Comparison of ENCODE assay signal across 25 cellular contexts in genomic region chr7:103772171-103772570, GRCh38.
DNase-seq lines count a peak whose midpoint lies in the region; ATAC-seq, FAIRE-seq and TF ChIP-seq lines count a peak whose summit lies in the region.
"Had no signal": no experiment of that assay in that cellular context is flagged by ENCODE, and none has a peak within 500 bp of the region (broad histone marks: within the 10 kb centered on the region; RNA-seq: fewer than 3 reads in every experiment).

No MANE protein-coding gene starts in this region.

- in situ Hi-C loops in HepG2 (cut with HindIII; ENCODE audit: extremely low pct_ligation_motif_present, low pct_unique_long_range_greater_than_20kb) (no loop called here), GM12878 (cut with MboI) (no loop called here)

- H3K4me2 ChIP-seq in HepG2 (ENCODE audit: low read depth, low read length) (no peak overlapping the region), GM12878 (ENCODE audit: control insufficient read depth, insufficient read depth) (no peak overlapping the region), mesendoderm (ENCODE audit: low read length) (no peak overlapping the region)
- H3K4me2 ChIP-seq: BLaER1 had no signal

- TF ChIP-seq EP300 in HepG2 (IDR thresholded peaks at IDR 0.05; ENCODE audit: low read depth in 2 of 2, low read length in 2 of 2) (no peak), HepG2 (CRISPR knock-in tag; IDR thresholded peaks at IDR 0.05; ENCODE audit: borderline replicate concordance) (no peak), GM12878 (IDR thresholded peaks at IDR 0.05; ENCODE audit: borderline replicate concordance in 1 of 2, control insufficient read depth in 1 of 2, low read depth in 2 of 2, low read length in 2 of 2) (no peak)

- TF ChIP-seq POLR2A in HepG2 (IDR thresholded peaks at IDR 0.05; ENCODE audit: insufficient read depth in 1 of 2, low read depth in 2 of 2, low read length in 2 of 2), result no peak
- TF ChIP-seq POLR2A in right lobe of liver (IDR thresholded peaks at IDR 0.05), result no peak
- no peak for TF ChIP-seq POLR2A in GM12878 (IDR thresholded peaks at IDR 0.05; ENCODE audit: low read depth, low read length)

- FAIRE-seq in HepG2 (lab: Jason Lieb, UNC) (no peak), GM12878 (lab: Jason Lieb, UNC) (no peak), kidney (lab: Jason Lieb, UNC) (no peak)
- FAIRE-seq: A204.1, D721Med, GM12892, GM19239, H1 had no signal

- H4K5ac ChIP-seq in mesendoderm (ENCODE audit: low read length), result no peak overlapping the region

- no peak overlapping the region for H3K4me3 ChIP-seq in HepG2 (replicated peaks in 1 of 3; ENCODE audit: insufficient read depth in 1 of 3, low read depth in 2 of 3, low read length in 3 of 3)
- no peak overlapping the region for H3K4me3 ChIP-seq in right lobe of liver
- H3K4me3 ChIP-seq in GM12878, result no peak overlapping the region
- H3K4me3 ChIP-seq in mesendoderm (ENCODE audit: low read length), result no peak overlapping the region
- no peak overlapping the region for H3K4me3 ChIP-seq in kidney (ENCODE audit: low read length in 2 of 2)
- H3K4me3 ChIP-seq: BLaER1, GM23248 had no signal

- H2BK15ac ChIP-seq in mesendoderm (replicated peaks; ENCODE audit: low read depth), result no peak overlapping the region

- no peaks in the 10 kb centered on the region for H3K79me1 ChIP-seq in mesendoderm (ENCODE audit: low read length)

- H3K79me2 ChIP-seq in HepG2 (ENCODE audit: insufficient read depth, low read length) (no peaks in the 10 kb centered on the region), GM12878 (ENCODE audit: control insufficient read depth, insufficient read depth, low read length) (no peaks in the 10 kb centered on the region), mesendoderm (ENCODE audit: control insufficient read depth, insufficient read depth, low read length) (no peaks in the 10 kb centered on the region)

- no peak overlapping the region for H2BK5ac ChIP-seq in mesendoderm (ENCODE audit: low read length)

- intact Hi-C loops in HepG2 (cut with micrococcal nuclease; ENCODE audit: unreplicated experiment) (no loop called here), right lobe of liver (cut with DNase I) (no loop called here), GM12878 (cut with micrococcal nuclease; ENCODE audit: unreplicated experiment) (no loop called here), kidney (cut with DNase I) (no loop called here)

- H3K4me1 ChIP-seq in HepG2 (ENCODE audit: insufficient read depth, low read length), result no peaks in the 10 kb centered on the region
- no peaks in the 10 kb centered on the region for H3K4me1 ChIP-seq in right lobe of liver
- no peaks in the 10 kb centered on the region for H3K4me1 ChIP-seq in GM12878 (ENCODE audit: control insufficient read depth, insufficient read depth, low read length)
- no peaks in the 10 kb centered on the region for H3K4me1 ChIP-seq in mesendoderm (ENCODE audit: control insufficient read depth, low read depth, low read length)
- H3K4me1 ChIP-seq in kidney (ENCODE audit: control insufficient read depth in 1 of 2, insufficient read depth in 1 of 2, low read depth in 1 of 2, low read length in 2 of 2), result no peaks in the 10 kb centered on the region
- H3K4me1 ChIP-seq: Caco-2 had no signal

- no peak overlapping the region for H3K56ac ChIP-seq in mesendoderm (ENCODE audit: low read length)

- SMC1A ChIA-PET in GM12878 (lab: Charles Lee; ENCODE audit: uncharacterized antibody, unreplicated experiment), result no interaction called here

- no TSS peak for BruUV-seq in HepG2 (replicated peaks; lab: Mats Ljungman, UMichigan)
- BruUV-seq in GM12878 (replicated peaks; lab: Mats Ljungman, UMichigan), result no TSS peak

- ATAC-seq in HepG2 (no peak), right lobe of liver (no peak), GM12878 (no peak), HG02678 (IDR thresholded peaks at IDR 0.05; ENCODE audit: unreplicated experiment) (no peak)
- ATAC-seq: CD8-positive, alpha-beta T cell had no signal

- H4K8ac ChIP-seq in mesendoderm (ENCODE audit: low read depth, low read length), result no peak overlapping the region

- H3K18ac ChIP-seq in mesendoderm (ENCODE audit: low read length), result peak overlapping the region; percentile 73

- RAD21 ChIA-PET in GM12878 (lab: Charles Lee; ENCODE audit: unreplicated experiment), result no interaction called here

- TF ChIP-seq RAD21 in HepG2 (CRISPR knock-in tag; IDR thresholded peaks at IDR 0.05) (no peak), GM12878 (IDR thresholded peaks at IDR 0.05; ENCODE audit: insufficient read depth, low read depth, low read length) (no peak)

- DNase-seq in HepG2 (ENCODE audit: low spot score), result no peak
- no peak for DNase-seq in right lobe of liver
- DNase-seq in GM12878 (ENCODE audit: low read depth, low spot score), result no peak
- DNase-seq in mesendoderm, result peak; percentile 27
- no peak for DNase-seq in T-helper 1 cell
- no peak for DNase-seq in kidney
- no peak for DNase-seq in activated T-cell treated with anti-CD3 and anti-CD28 coated beads for 4 hours
- DNase-seq: Caco-2; CD4-positive, CD25-positive, alpha-beta regulatory T cell; CD8-positive, alpha-beta T cell; DMS 273 treated with DMSO at 0.1 percent for 48 hours; DMS79; GF-D8; GM23248; H7; HCEC 1CT had no signal

- H2AK5ac ChIP-seq in mesendoderm (ENCODE audit: low read length), result no peak overlapping the region

- TF ChIP-seq CTCF in HepG2 (CRISPR knock-in tag; IDR thresholded peaks at IDR 0.05), result no peak
- no peak for TF ChIP-seq CTCF in right lobe of liver (IDR thresholded peaks at IDR 0.05)
- no peak for TF ChIP-seq CTCF in GM12878 (IDR thresholded peaks at IDR 0.05 in 2 of 3, conservative IDR thresholded peaks at IDR 0.05 in 1 of 3; ENCODE audit: control insufficient read depth in 2 of 3, extremely low read depth in 1 of 3, insufficient read depth in 1 of 3, low read depth in 3 of 3, low read length in 3 of 3)
- TF ChIP-seq CTCF in kidney (IDR thresholded peaks at IDR 0.05; ENCODE audit: borderline replicate concordance, extremely low read depth, insufficient read depth), result no peak

- no peak overlapping the region for H3K4ac ChIP-seq in mesendoderm (ENCODE audit: low read depth, low read length)

- H3K9me3 ChIP-seq in HepG2 (ENCODE audit: low read length) (no peaks in the 10 kb centered on the region), right lobe of liver (no peaks in the 10 kb centered on the region), GM12878 (replicated peaks; ENCODE audit: control insufficient read depth, insufficient read depth, low read length) (no peaks in the 10 kb centered on the region), kidney (ENCODE audit: control insufficient read depth in 1 of 2, low read length in 2 of 2) (no peaks in the 10 kb centered on the region)
- H3K9me3 ChIP-seq: BLaER1, Caco-2 had no signal

- CTCF ChIA-PET in HepG2 (lab: Yijun Ruan, JAX; ENCODE audit: low intra/inter-chr PET ratio, low total read pairs), result no interaction called here
- CTCF ChIA-PET in GM12878 (lab: Yijun Ruan, JAX), result no interaction called here

- H3K27me3 ChIP-seq in HepG2 (ENCODE audit: control insufficient read depth in 1 of 2, insufficient read depth in 2 of 2, low read length in 2 of 2) (no peaks in the 10 kb centered on the region), right lobe of liver (no peaks in the 10 kb centered on the region), GM12878 (replicated peaks in 1 of 2; ENCODE audit: control insufficient read depth in 2 of 2, insufficient read depth in 2 of 2, low read length in 1 of 2) (no peaks in the 10 kb centered on the region), mesendoderm (ENCODE audit: insufficient read depth, low read length, poor library complexity) (no peaks in the 10 kb centered on the region)
- H3K27me3 ChIP-seq: BLaER1 had no signal

- no peak overlapping the region for H3K27ac ChIP-seq in HepG2 (ENCODE audit: extremely low read length, insufficient read depth, low read length)
- no peak overlapping the region for H3K27ac ChIP-seq in right lobe of liver
- H3K27ac ChIP-seq in GM12878 (ENCODE audit: control insufficient read depth, insufficient read depth), result no peak overlapping the region
- no peak overlapping the region for H3K27ac ChIP-seq in mesendoderm (ENCODE audit: low read depth, low read length)
- no peak overlapping the region for H3K27ac ChIP-seq in kidney (ENCODE audit: low read depth in 2 of 2, low read length in 2 of 2)
- H3K27ac ChIP-seq: 22Rv1, BLaER1, C4-2B, GM23248 had no signal

- H2AFZ ChIP-seq in HepG2 (ENCODE audit: low read length) (no peak overlapping the region), GM12878 (ENCODE audit: control insufficient read depth, low read depth, low read length) (no peak overlapping the region)
- H2AFZ ChIP-seq: GM23248 had no signal

- no peak overlapping the region for H3K9ac ChIP-seq in HepG2 (ENCODE audit: insufficient read depth, low read depth, low read length)
- no peak overlapping the region for H3K9ac ChIP-seq in GM12878 (ENCODE audit: control insufficient read depth, insufficient read depth, low read length)
- H3K9ac ChIP-seq in mesendoderm (ENCODE audit: low read length), result no peak overlapping the region
- no peak overlapping the region for H3K9ac ChIP-seq in kidney (ENCODE audit: low read length in 2 of 2)
- H3K9ac ChIP-seq: BLaER1, GM23248 had no signal

- no peak overlapping the region for H2BK120ac ChIP-seq in mesendoderm (ENCODE audit: low read depth, low read length)

- H3K36me3 ChIP-seq in HepG2 (replicated peaks in 1 of 2; ENCODE audit: control insufficient read depth in 1 of 2, insufficient read depth in 2 of 2, low read length in 2 of 2), result no peaks in the 10 kb centered on the region
- H3K36me3 ChIP-seq in right lobe of liver, result no peaks in the 10 kb centered on the region
- no peaks in the 10 kb centered on the region for H3K36me3 ChIP-seq in GM12878 (ENCODE audit: control insufficient read depth in 2 of 2, insufficient read depth in 2 of 2, low read length in 1 of 2)
- no peaks in the 10 kb centered on the region for H3K36me3 ChIP-seq in mesendoderm (ENCODE audit: control insufficient read depth, insufficient read depth, low read length)
- H3K36me3 ChIP-seq in kidney (ENCODE audit: control insufficient read depth in 1 of 2, insufficient read depth in 2 of 2, low read length in 2 of 2), result no peaks in the 10 kb centered on the region
- H3K36me3 ChIP-seq: BLaER1 had no signal

- H3K23ac ChIP-seq in mesendoderm (ENCODE audit: low read length), result no peak overlapping the region

- H4K20me1 ChIP-seq in HepG2 (ENCODE audit: insufficient read depth, low read length) (no peaks in the 10 kb centered on the region), GM12878 (ENCODE audit: control insufficient read depth, insufficient read depth) (no peaks in the 10 kb centered on the region)
- H4K20me1 ChIP-seq: BLaER1 had no signal

- POLR2A ChIA-PET in HepG2 (lab: Yijun Ruan, JAX), result no interaction called here
- POLR2A ChIA-PET in GM12878 (lab: Charles Lee), result no interaction called here

TF ChIP-seq in HepG2, 621 proteins besides CTCF, POLR2A, EP300 and RAD21:
- peak; percentile 69; the same call in 1 of the 2 replicates for TF ChIP-seq ZNF24 (IDR thresholded peaks at IDR 0.05)
- no peak for TF ChIP-seq CENPT (CRISPR knock-in tag; IDR thresholded peaks at IDR 0.05; ENCODE audit: low read depth)
- TF ChIP-seq SALL1 (CRISPR knock-in tag; IDR thresholded peaks at IDR 0.05), result no peak

TF ChIP-seq in GM12878, 131 proteins besides CTCF, POLR2A, EP300 and RAD21:
- no peak for TF ChIP-seq ETV6 (conservative IDR thresholded peaks at IDR 0.05 in 1 of 2, IDR thresholded peaks at IDR 0.05 in 1 of 2; ENCODE audit: borderline replicate concordance in 1 of 2, low read depth in 1 of 2)
- TF ChIP-seq ZNF24 (IDR thresholded peaks at IDR 0.05), result peak; percentile 58; the same call in 1 of the 2 replicates
TF ChIP-seq in GM12878: peak in this region for 1.

Comparison
In these comparisons a context has a peak if more than half of its experiments do, and no peak if none do; other contexts are left out.
1. Of the 75 proteins assayed by ChIP-seq in both HepG2 and GM12878: peak only in HepG2: none; only in GM12878: none; in both: ZNF24; in neither: 74.